35 cellular contexts compared by ENCODE assay signal in genomic region chr22:36568846-36569245, GRCh38.
"Had no signal": no experiment of that assay in that cellular context is flagged by ENCODE, and none has a peak within 500 bp of the region (broad histone marks: within the 10 kb centered on the region; RNA-seq: fewer than 3 reads in every experiment).

No MANE protein-coding gene starts in this region.

- DNase-seq: Karpas-422, Kasumi-1, MM.1S, MV-4-11, NCI-H1048, NCI-H1092, NCI-H1092 treated with DMSO at 0.1 percent for 48 hours, NCI-H1105, NCI-H1105 treated with DMSO at 0.1 percent for 48 hours, NCI-H1417, NCI-H1417 treated with DMSO at 0.1 percent for 48 hours, NCI-H1436, NCI-H1436 treated with DMSO at 0.1 percent for 48 hours, NCI-H146, NCI-H1694, NCI-H1694 treated with DMSO at 0.1 percent for 48 hours, NCI-H187, NCI-H187 treated with DMSO at 0.1 percent for 48 hours, NCI-H1930, NCI-H2029, NCI-H2029 treated with DMSO at 0.1 percent for 48 hours, NCI-H2081, NCI-H2081 treated with DMSO at 0.1 percent for 48 hours, NCI-H2107, NCI-H2171, NCI-H2171 treated with DMSO at 0.1 percent for 48 hours, NCI-H2227 treated with DMSO at 0.1 percent for 48 hours, NCI-H226, NCI-H345, NCI-H446, NCI-H446 treated with DMSO at 0.1 percent for 48 hours, NCI-H510A, NCI-H510A treated with DMSO at 0.1 percent for 48 hours, NCI-H524, NCI-H524 treated with DMSO at 0.1 percent for 48 hours had no signal
